Comparison of ENCODE assay signal across 4 cellular contexts in genomic region chr1:230545181-230545580, GRCh38.
"Had no signal": no experiment of that assay in that cellular context is flagged by ENCODE, and none has a peak within 500 bp of the region (broad histone marks: within the 10 kb centered on the region; RNA-seq: fewer than 3 reads in every experiment).

No MANE protein-coding gene starts in this region.

- DNase-seq: H9, HCEC 1CT, IMR-90 had no signal

- H3K4me2 ChIP-seq: GM23338 had no signal

- H3K4me3 ChIP-seq: GM23338 had no signal

- H3K9me3 Mint-ChIP-seq: GM23338, H9 had no signal

- ATAC-seq: GM23338 had no signal

- H2AFZ ChIP-seq: GM23338 had no signal

- H3K4me3 Mint-ChIP-seq: GM23338, H9 had no signal

- H3K27ac Mint-ChIP-seq: GM23338, H9 had no signal
